25 cellular contexts compared by ENCODE assay signal in the genomic region with DNA sequence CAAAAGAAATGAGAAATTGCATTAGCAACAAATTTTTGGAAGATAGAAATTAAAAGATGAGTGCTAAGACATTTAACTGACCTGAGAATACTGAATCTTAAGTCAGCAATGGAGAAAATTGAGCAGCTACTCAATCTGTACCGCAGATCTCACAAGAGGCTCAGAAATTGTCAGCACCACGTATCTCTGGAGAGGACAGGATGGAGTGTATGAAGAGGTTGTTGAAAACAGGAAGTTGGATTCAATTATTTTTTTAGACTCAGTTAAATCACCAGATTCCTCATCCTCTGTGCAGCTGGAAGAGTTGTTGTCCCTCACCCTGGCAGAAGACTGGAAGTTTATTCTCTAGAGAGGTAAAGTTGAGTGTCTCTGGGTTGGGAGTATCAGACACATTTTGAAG.
"Had no signal": no experiment of that assay in that cellular context is flagged by ENCODE, and none has a peak within 500 bp of the region (broad histone marks: within the 10 kb centered on the region; RNA-seq: fewer than 3 reads in every experiment).

No MANE protein-coding gene starts in this region.

- H3K4me1 Mint-ChIP-seq: activated B cell treated with CpG ODN at 0.5 μM for 24 hours, memory B cell, naive B cell, neural progenitor cell had no signal

- ATAC-seq: activated CD8-positive, alpha-beta T cell treated with anti-CD3 and anti-CD28 coated beads for 36 hours; body of pancreas; gastrocnemius medialis; left lung; mucosa of descending colon; psoas muscle; right lobe of liver had no signal

- H3K36me3 Mint-ChIP-seq: memory B cell, naive B cell, neural progenitor cell had no signal

- H3K9me3 Mint-ChIP-seq: activated B cell treated with CpG ODN at 0.5 μM for 24 hours; activated CD8-positive, alpha-beta T cell treated with anti-CD3 and anti-CD28 coated beads for 36 hours; activated T-helper 2 cell treated with anti-CD3 and anti-CD28 coated beads, Interferon-gamma antibody, Interleukin-2, Interleukin-4, amounts not matched to agents 10 μg/mL and 5 μg/mL and 100 μg/mL, durations not matched to agents 14 hours and 24 hours and 36 hours; memory B cell; neural progenitor cell; stimulated activated naive CD8-positive, alpha-beta T cell treated with anti-CD3 and anti-CD28 coated beads, Interleukin-15, Interleukin-2, amounts not matched to agents 100 ng/mL and 50 ng/mL, for 24 hours had no signal

- H3K4me3 Mint-ChIP-seq: activated B cell treated with CpG ODN at 0.5 μM for 24 hours; activated CD8-positive, alpha-beta T cell treated with anti-CD3 and anti-CD28 coated beads for 36 hours; memory B cell; naive B cell; neural progenitor cell; stimulated activated naive CD8-positive, alpha-beta T cell treated with anti-CD3 and anti-CD28 coated beads, Interleukin-15, Interleukin-2, amounts not matched to agents 100 ng/mL and 50 ng/mL, for 24 hours had no signal

- DNase-seq: activated B cell treated with CpG ODN at 0.5 μM for 24 hours; activated CD4-positive, alpha-beta T cell treated with anti-CD3 and anti-CD28 coated beads for 48 hours; activated CD8-positive, alpha-beta T cell treated with anti-CD3 and anti-CD28 coated beads for 36 hours; activated naive CD4-positive, alpha-beta T cell treated with Interleukin-2 at 50 U/mL for 16 hours; activated T-cell treated with anti-CD3 and anti-CD28 coated beads, Interleukin-2, amount 50 U/mL, for 1 hour; body of pancreas; caudate nucleus; colonic mucosa; erythroblast; gastrocnemius medialis; head of caudate nucleus; left lung; mucosa of descending colon; naive B cell; psoas muscle; right lobe of liver; small intestine; stimulated activated CD4-positive, alpha-beta T cell treated with anti-CD3 and anti-CD28 coated beads, Interleukin-15, amount 100 ng/mL, for 24 hours; stimulated activated CD4-positive, alpha-beta T cell treated with anti-CD3 and anti-CD28 coated beads, Interleukin-2, amount 100 ng/mL, for 48 hours; T-helper 2 cell had no signal

- H3K27me3 Mint-ChIP-seq: activated B cell treated with CpG ODN at 0.5 μM for 24 hours; activated CD8-positive, alpha-beta T cell treated with anti-CD3 and anti-CD28 coated beads for 36 hours; memory B cell; naive B cell; stimulated activated naive CD8-positive, alpha-beta T cell treated with anti-CD3 and anti-CD28 coated beads, Interleukin-15, Interleukin-2, amounts not matched to agents 100 ng/mL and 50 ng/mL, for 24 hours had no signal

- H3K4me3 ChIP-seq: body of pancreas, colonic mucosa, gastrocnemius medialis, left lung, mucosa of descending colon, neural progenitor cell, psoas muscle, right lobe of liver, tibial nerve had no signal

- H3K27ac Mint-ChIP-seq: activated B cell treated with CpG ODN at 0.5 μM for 24 hours; activated CD8-positive, alpha-beta T cell treated with anti-CD3 and anti-CD28 coated beads for 36 hours; activated T-helper 2 cell treated with anti-CD3 and anti-CD28 coated beads, Interferon-gamma antibody, Interleukin-2, Interleukin-4, amounts not matched to agents 10 μg/mL and 5 μg/mL and 100 μg/mL, durations not matched to agents 14 hours and 24 hours and 36 hours; memory B cell; naive B cell; neural progenitor cell; stimulated activated naive CD8-positive, alpha-beta T cell treated with anti-CD3 and anti-CD28 coated beads, Interleukin-15, Interleukin-2, amounts not matched to agents 100 ng/mL and 50 ng/mL, for 24 hours had no signal
